ENCODE assay signal across 7 cellular contexts in the genomic region with DNA sequence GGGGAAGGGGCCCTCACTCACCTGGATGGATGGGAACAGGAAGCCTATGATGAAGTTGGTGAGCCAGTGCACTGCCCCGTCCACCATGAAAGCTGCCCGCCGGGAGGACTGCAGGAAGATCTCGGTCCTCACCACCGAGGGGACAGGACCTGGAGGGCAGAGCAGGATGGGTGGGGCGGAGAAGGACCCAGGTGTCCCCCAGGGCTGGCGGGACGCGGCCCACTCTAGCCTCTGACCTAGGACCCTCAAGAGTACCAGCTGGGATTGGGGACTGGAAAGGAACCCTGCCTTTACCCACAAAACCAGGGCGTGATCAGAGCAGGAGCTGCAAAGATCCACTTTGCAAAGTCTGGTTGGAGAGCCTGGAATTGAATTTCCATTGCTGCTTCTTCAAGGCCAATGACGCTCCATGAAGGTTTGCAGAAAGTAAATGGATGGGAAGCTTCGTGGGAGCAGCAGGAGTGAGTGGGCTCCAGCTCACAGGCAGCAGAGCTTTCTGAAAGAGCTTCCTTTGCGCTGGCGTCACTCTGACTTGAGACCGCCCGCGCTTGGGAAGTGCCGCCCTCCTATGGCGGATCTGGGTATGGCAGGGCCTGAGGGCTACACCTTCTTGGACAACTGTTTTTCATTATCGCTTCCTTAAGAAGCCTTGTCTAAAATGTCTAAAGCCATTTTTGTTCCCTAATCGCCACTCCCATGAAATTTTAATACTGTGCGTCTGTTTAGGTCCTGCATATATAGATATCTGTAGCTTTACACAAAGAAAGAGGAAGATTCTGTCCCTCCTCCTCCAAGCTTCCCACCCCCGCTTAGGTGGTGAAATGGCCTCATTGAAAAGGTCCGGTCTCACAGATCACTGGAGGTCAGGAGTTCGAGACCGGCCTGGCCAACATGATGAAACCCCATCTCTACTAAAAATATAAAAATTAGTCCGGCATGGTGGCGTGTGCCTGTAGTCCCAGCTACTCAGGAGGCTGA. TPM values are rescaled to one million over a fixed set of nuclear protein-coding genes. Genes with fewer than 3 reads are reported as not detected.
DNase-seq lines count a peak whose midpoint lies in the region; ATAC-seq and TF ChIP-seq lines count a peak whose summit lies in the region.

No MANE protein-coding gene starts in this region.

- intact Hi-C loops in right cardiac atrium (cut with DNase I) (loop anchor here in 3 of 4 donors (5.0 to 10.0 kb wide), 4 partner anchors 83 to 100 kb away; no protein-coding TSS in a partner anchor), sigmoid colon (cut with DNase I) (loop anchor here (5.0 kb wide), 2 partner anchors 88 to 148 kb away; no protein-coding TSS in a partner anchor)

- H3K9me3 ChIP-seq in KOPT-K1 (ENCODE audit: insufficient read depth, low read length, poor library complexity, severe bottlenecking) (no peaks in the 10 kb centered on the region), right cardiac atrium (ENCODE audit: control insufficient read depth, low read length) (no peaks in the 10 kb centered on the region), sigmoid colon (no peaks in the 10 kb centered on the region)

- H3K9me3 Mint-ChIP-seq in T-helper 2 cell treated with Interferon-gamma antibody and Interleukin-4, amounts not matched to agents 5 μg/mL and 100 μg/mL, for 36 hours: no peaks in the 10 kb centered on the region

- H3K27me3 ChIP-seq in right cardiac atrium (ENCODE audit: control insufficient read depth, insufficient read depth) (no peaks in the 10 kb centered on the region), sigmoid colon (no peaks in the 10 kb centered on the region)

- no peak overlapping the region for H3K27ac Mint-ChIP-seq in T-helper 2 cell treated with Interferon-gamma antibody and Interleukin-4, amounts not matched to agents 5 μg/mL and 100 μg/mL, for 36 hours

- peaks cover 6% of the 10 kb centered on the region for H3K4me1 Mint-ChIP-seq in T-helper 2 cell treated with Interferon-gamma antibody and Interleukin-4, amounts not matched to agents 5 μg/mL and 100 μg/mL, for 36 hours (ENCODE audit: low read depth)

- H3K4me3 Mint-ChIP-seq in T-helper 2 cell treated with Interferon-gamma antibody and Interleukin-4, amounts not matched to agents 5 μg/mL and 100 μg/mL, for 36 hours: peak overlapping the region; percentile 12

- no peaks in the 10 kb centered on the region for H3K36me3 Mint-ChIP-seq in T-helper 2 cell treated with Interferon-gamma antibody and Interleukin-4, amounts not matched to agents 5 μg/mL and 100 μg/mL, for 36 hours (ENCODE audit: low read depth)

- peak overlapping the region; percentile 27 for H3K27ac ChIP-seq in KOPT-K1 (ENCODE audit: low read depth, low read length, poor library complexity, severe bottlenecking)
- no peak overlapping the region for H3K27ac ChIP-seq in right cardiac atrium (ENCODE audit: low read length)
- no peak overlapping the region for H3K27ac ChIP-seq in sigmoid colon

- ATAC-seq in right cardiac atrium (peak; percentile 77 to 79), GM18517 (IDR thresholded peaks at IDR 0.05; ENCODE audit: unreplicated experiment) (no peak)

- H3K4me1 ChIP-seq in right cardiac atrium (ENCODE audit: control insufficient read depth, insufficient read depth, low read length): no peaks in the 10 kb centered on the region
- peaks cover 0 to 6% (median 0%) of the 10 kb centered on the region in 4 donors for H3K4me1 ChIP-seq in sigmoid colon

- peaks cover 6% of the 10 kb centered on the region for H3K27me3 Mint-ChIP-seq in T-helper 2 cell treated with Interferon-gamma antibody and Interleukin-4, amounts not matched to agents 5 μg/mL and 100 μg/mL, for 36 hours (ENCODE audit: low read depth)

- no peaks in the 10 kb centered on the region for H3K36me3 ChIP-seq in KOPT-K1 (ENCODE audit: insufficient read depth, low read length)
- H3K36me3 ChIP-seq in sigmoid colon: no peaks in the 10 kb centered on the region

- H3K4me3 ChIP-seq in GM12864 (ENCODE audit: low read depth, low read length): no peak overlapping the region
- H3K4me3 ChIP-seq in right cardiac atrium (ENCODE audit: low read length): no peak overlapping the region
- no peak overlapping the region for H3K4me3 ChIP-seq in sigmoid colon

- TF ChIP-seq CTCF in GM12864 (IDR thresholded peaks at IDR 0.05; ENCODE audit: low read depth, low read length, missing control alignments) (peak; percentile 99), sigmoid colon (IDR thresholded peaks at IDR 0.05) (peak; percentile 78 to 92 (median 84))

- no peak for TF ChIP-seq POLR2A in sigmoid colon (IDR thresholded peaks at IDR 0.05)

- no peak for TF ChIP-seq EP300 in sigmoid colon (IDR thresholded peaks at IDR 0.05)

- WGBS in right cardiac atrium: 48% methylated on average over 28 of the region's 28 CpGs
- 51 to 58% methylated on average over 28 of the region's 28 CpGs for WGBS in sigmoid colon, 2 donors

- DNase-seq in GM12864 (ENCODE audit: low read depth) (no peak), amniotic epithelial cell (ENCODE audit: low read depth) (peak; percentile 87), right cardiac atrium (peak; percentile 74 to 92 (median 90)), sigmoid colon (peak; percentile 85)
- peak; percentile 76 for DNase-seq in T-helper 2 cell treated with Interferon-gamma antibody and Interleukin-4, amounts not matched to agents 5 μg/mL and 100 μg/mL, for 36 hours (ENCODE audit: low spot score)

RNA-seq across cellular contexts. Expression of a gene that starts 21.2 kb away (rescaled TPM):
- not detected for total RNA-seq in right cardiac atrium
- not detected for polyA plus RNA-seq in right cardiac atrium
- total RNA-seq in sigmoid colon: not detected
- polyA plus RNA-seq in sigmoid colon: under 1 TPM in 1 of 3 donors, not detected in 2; 0.06 TPM

RNA-seq across cellular contexts. Expression of a gene that starts 59.4 kb away (rescaled TPM):
- not detected for total RNA-seq in right cardiac atrium
- not detected for polyA plus RNA-seq in right cardiac atrium
- total RNA-seq in sigmoid colon: not detected
- under 1 TPM in 1 of 3 donors, not detected in 2; 0.60 TPM for polyA plus RNA-seq in sigmoid colon
